Comparison of ENCODE assay signal across 8 cellular contexts in the genomic region with DNA sequence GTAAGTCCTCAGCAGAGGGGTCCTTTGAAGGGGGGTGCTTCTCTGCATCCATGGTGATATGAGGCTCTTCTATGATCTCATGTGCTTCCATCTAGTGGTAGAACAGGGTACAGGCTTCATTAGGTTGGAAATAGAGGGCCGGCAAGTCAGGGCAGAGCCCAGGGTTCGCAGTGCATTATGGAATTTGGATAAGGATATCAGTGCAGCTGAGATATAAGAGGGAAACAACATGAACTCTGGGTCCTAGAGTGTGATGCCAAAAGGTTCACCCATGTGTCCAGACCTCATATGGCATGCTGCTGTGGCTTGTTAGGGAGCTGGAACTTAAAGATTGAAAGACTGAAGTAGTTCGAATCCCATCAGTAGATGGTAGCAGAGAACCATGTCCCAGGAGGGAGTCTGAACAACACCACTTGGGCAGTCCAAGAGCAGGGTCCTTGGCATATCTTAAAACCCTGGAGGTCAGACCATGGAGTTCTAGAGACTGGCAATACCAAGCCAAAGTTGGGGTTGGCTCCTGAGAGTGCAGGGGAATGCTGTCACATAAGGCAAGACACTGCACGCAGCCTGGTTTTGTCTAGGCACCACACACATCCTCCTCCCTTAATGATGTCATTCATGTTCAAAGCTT. TPM values are rescaled to one million over a fixed set of nuclear protein-coding genes. Genes with fewer than 3 reads are reported as not detected.
DNase-seq lines count a peak whose midpoint lies in the region; ATAC-seq, FAIRE-seq and TF ChIP-seq lines count a peak whose summit lies in the region.

No MANE protein-coding gene starts in this region.

- H4K20me1 ChIP-seq in Loucy (ENCODE audit: insufficient read depth, low read length, poor library complexity, severe bottlenecking) = no peaks in the 10 kb centered on the region

- H3K27ac Mint-ChIP-seq in chondrocyte (ENCODE audit: unreplicated experiment) = no peak overlapping the region

- H3K9me2 ChIP-seq in Loucy (replicated peaks; ENCODE audit: low read depth, low read length) = no peaks in the 10 kb centered on the region

- H3K79me2 ChIP-seq in Loucy (ENCODE audit: insufficient read depth, low read length) = no peaks in the 10 kb centered on the region

- ATAC-seq in GM19452 (IDR thresholded peaks at IDR 0.05; ENCODE audit: unreplicated experiment) (peak; percentile 49), HG03457 (IDR thresholded peaks at IDR 0.05; ENCODE audit: unreplicated experiment) (no peak)

- H3K36me3 ChIP-seq in Loucy (ENCODE audit: insufficient read depth, low read length) (no peaks in the 10 kb centered on the region), SJCRH30 (no peaks in the 10 kb centered on the region), liver (ENCODE audit: control insufficient read depth in 4 of 4, insufficient read depth in 3 of 4, low read depth in 1 of 4, low read length in 3 of 4) (no peaks in the 10 kb centered on the region)

- H3K9ac ChIP-seq in Loucy (ENCODE audit: low read depth, low read length, poor library complexity, severe bottlenecking) (peak overlapping the region; percentile 60), liver (ENCODE audit: low read depth in 1 of 2, low read length in 2 of 2) (no peak overlapping the region)

- TF ChIP-seq RAD21 in liver (IDR thresholded peaks at IDR 0.05) = peak; percentile 82 to 85

- H2AFZ ChIP-seq in Loucy (ENCODE audit: low read length) = peak overlapping the region; percentile 83

- DNase-seq in DMS79 (lab: John Stamatoyannopoulos, UW) = peak; percentile 14
- DNase-seq in SJCRH30 = peak; percentile 49 to 76
- DNase-seq in chondrocyte (ENCODE audit: low spot score) = no peak
- peak; percentile 41 for DNase-seq in urothelium cell line (ENCODE audit: low spot score)

- peak overlapping the region; percentile 75 for H3K4me2 ChIP-seq in Loucy (ENCODE audit: low read depth, low read length, poor library complexity, severe bottlenecking)

- H3K36me3 Mint-ChIP-seq in chondrocyte (ENCODE audit: low read depth) = no peaks in the 10 kb centered on the region

- TF ChIP-seq CTCF in Loucy (conservative IDR thresholded peaks at IDR 0.05; ENCODE audit: low read length) (peak; percentile 98), chondrocyte (IDR thresholded peaks at IDR 0.05) (peak; percentile 90), liver (IDR thresholded peaks at IDR 0.05; ENCODE audit: low read depth, low read length, missing input control) (peak; percentile 77)

- no peak for FAIRE-seq in urothelium cell line (lab: Jason Lieb, UNC)

- H3K4me3 Mint-ChIP-seq in chondrocyte (ENCODE audit: unreplicated experiment) = no peak overlapping the region

- 35% methylated on average over 4 of the region's 4 CpGs for WGBS in liver

- no peaks in the 10 kb centered on the region for H3K27me3 ChIP-seq in Loucy (ENCODE audit: insufficient read depth, low read length, poor library complexity, severe bottlenecking)
- H3K27me3 ChIP-seq in SJCRH30 = no peaks in the 10 kb centered on the region
- H3K27me3 ChIP-seq in liver (ENCODE audit: control insufficient read depth in 4 of 4, insufficient read depth in 4 of 4, low read length in 3 of 4) = no peaks in the 10 kb centered on the region

- H3K4me3 ChIP-seq in Loucy (ENCODE audit: low read length, poor library complexity, severe bottlenecking) (peak overlapping the region; percentile 51), SJCRH30 (no peak overlapping the region), liver (ENCODE audit: low read depth in 1 of 3, low read length in 3 of 3) (no peak overlapping the region)

- H3K27me3 Mint-ChIP-seq in chondrocyte (ENCODE audit: low read depth) = no peaks in the 10 kb centered on the region

- H3K9me3 ChIP-seq in Loucy (ENCODE audit: insufficient read depth, low read depth, low read length) = no peaks in the 10 kb centered on the region
- H3K9me3 ChIP-seq in SJCRH30 (replicated peaks) = no peaks in the 10 kb centered on the region
- H3K9me3 ChIP-seq in liver (ENCODE audit: control insufficient read depth in 4 of 4, low read length in 3 of 4) = no peaks in the 10 kb centered on the region

- H3K9me3 Mint-ChIP-seq in chondrocyte (ENCODE audit: low read depth) = no peaks in the 10 kb centered on the region

- H3K27ac ChIP-seq in SJCRH30 (no peak overlapping the region), liver (ENCODE audit: low read depth in 1 of 2, low read length in 2 of 2) (no peak overlapping the region)

- no peaks in the 10 kb centered on the region for H3F3A ChIP-seq in Loucy (ENCODE audit: low read depth)

- H3K4me1 ChIP-seq in Loucy (ENCODE audit: insufficient read depth, low read length, poor library complexity, severe bottlenecking) (peaks cover 28% of the 10 kb centered on the region), SJCRH30 (peaks cover 15% of the 10 kb centered on the region), liver (ENCODE audit: control insufficient read depth in 4 of 4, insufficient read depth in 4 of 4, low read length in 3 of 4) (peaks cover 3 to 20% (median 10%) of the 10 kb centered on the region in 4 donors)

- H3K4me1 Mint-ChIP-seq in chondrocyte (ENCODE audit: low read depth) = peaks cover 35% of the 10 kb centered on the region

TF ChIP-seq in liver, 16 proteins besides CTCF, POLR2A, EP300 and RAD21:
- TF ChIP-seq, protein P1, sequence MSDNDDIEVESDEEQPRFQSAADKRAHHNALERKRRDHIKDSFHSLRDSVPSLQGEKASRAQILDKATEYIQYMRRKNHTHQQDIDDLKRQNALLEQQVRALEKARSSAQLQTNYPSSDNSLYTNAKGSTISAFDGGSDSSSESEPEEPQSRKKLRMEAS (IDR thresholded peaks at IDR 0.05) = no peak
- peak in 1 of 2 donors; percentile 24 for TF ChIP-seq HNF4A (conservative IDR thresholded peaks at IDR 0.05)
- TF ChIP-seq YY1 (IDR thresholded peaks at IDR 0.05) = no peak
- peak; percentile 17 to 26 for TF ChIP-seq RXRA (IDR thresholded peaks at IDR 0.05)
TF ChIP-seq in liver: peak in this region for 2.

RNA-seq across cellular contexts. Expression of a gene that starts 2.3 kb away (rescaled TPM):
- not detected in 2 replicates for total RNA-seq in SJCRH30 (2014; rRNA removed; shearing (Covaris generic))
- not detected in 3 replicates for total RNA-seq in chondrocyte
- not detected for total RNA-seq in liver
- polyA plus RNA-seq in liver = under 1 TPM in 1 of 2 donors, not detected in 1; 0.35 TPM

RNA-seq across cellular contexts. Expression of a gene that starts 2.8 kb away (rescaled TPM):
- total RNA-seq in SJCRH30 (2014; rRNA removed; shearing (Covaris generic)) = 1.7 and 2.1 TPM in 2 replicates
- total RNA-seq in chondrocyte (17.4 to 18.2 TPM (median 18.1 TPM) in 3 replicates), liver (1 to 10 TPM; 3.1 to 5.4 TPM)
- polyA plus RNA-seq in liver = 1 to 10 TPM; 1.1 to 2.3 TPM

RNA-seq across cellular contexts. Expression of a gene that starts 11.3 kb away (rescaled TPM):
- total RNA-seq in SJCRH30 (2014; rRNA removed; shearing (Covaris generic)) = 21.3 and 28.2 TPM in 2 replicates
- total RNA-seq in chondrocyte = 30.3 to 32.8 TPM (median 32.0 TPM) in 3 replicates
- total RNA-seq in liver = 10 to 100 TPM; 34.3 to 35.0 TPM
- 100 to 1,000 TPM; 117 to 176 TPM for polyA plus RNA-seq in liver

RNA-seq across cellular contexts. Expression of a gene that starts 14.1 kb away (rescaled TPM):
- total RNA-seq in SJCRH30 (2014; rRNA removed; shearing (Covaris generic)) = 0.20 and 0.63 TPM in 2 replicates
- total RNA-seq in chondrocyte (0.30 to 3.3 TPM (median 0.82 TPM) in 3 replicates), liver (under 1 TPM; 0.25 to 0.56 TPM)
- under 1 TPM; 0.14 TPM for polyA plus RNA-seq in liver

RNA-seq across cellular contexts. Expression of a gene that starts 34.8 kb away (rescaled TPM):
- 0.24 and 0.41 TPM in 2 replicates for total RNA-seq in SJCRH30 (2014; rRNA removed; shearing (Covaris generic))
- 38.3 to 46.2 TPM (median 40.2 TPM) in 3 replicates for total RNA-seq in chondrocyte
- 10 to 100 TPM in 1 of 2 donors, 1 to 10 TPM in 1; 9.4 to 17.1 TPM for total RNA-seq in liver
- 10 to 100 TPM in 1 of 2 donors, 1 to 10 TPM in 1; 8.6 to 13.0 TPM for polyA plus RNA-seq in liver
